Comparison of ENCODE assay signal across 11 cellular contexts in genomic region chr19:32336259-32337111, GRCh38. TPM values are rescaled to one million over a fixed set of nuclear protein-coding genes. Genes with fewer than 3 reads are reported as not detected.
DNase-seq lines count a peak whose midpoint lies in the region; ATAC-seq, FAIRE-seq and TF ChIP-seq lines count a peak whose summit lies in the region.
"Had no signal": no experiment of that assay in that cellular context is flagged by ENCODE, and none has a peak within 500 bp of the region (broad histone marks: within the 10 kb centered on the region; RNA-seq: fewer than 3 reads in every experiment).

No MANE protein-coding gene starts in this region.

- no peak overlapping the region for H4K91ac ChIP-seq in H1 (replicated peaks; ENCODE audit: insufficient read length, low read length)

- FAIRE-seq in H1 (lab: Jason Lieb, UNC) (no peak), GM12892 (lab: Jason Lieb, UNC) (no peak)
- FAIRE-seq: RCC 7860 had no signal

- no peaks in the 10 kb centered on the region for H3K9me3 Mint-ChIP-seq in naive thymus-derived CD4-positive, alpha-beta T cell
- H3K9me3 Mint-ChIP-seq: natural killer cell had no signal

- no peak overlapping the region for H2BK5ac ChIP-seq in H1 (ENCODE audit: low read depth, low read length)

- 78% methylated on average over 8 of the region's 8 CpGs; no CpG with 5 or more reads in 1 of the 2 experiments for WGBS in H1 (ENCODE audit: extremely low coverage in 1 of 2, insufficient coverage in 1 of 2, insufficient read length in 1 of 2, insufficient replicate concordance in 2 of 2, low coverage in 1 of 2, low lambda C conversion rate in 2 of 2, missing lambda C conversion rate in 1 of 2), 2 experiments
- 51% methylated on average over 8 of the region's 8 CpGs for WGBS in liver

- H3K9ac ChIP-seq in H1 (replicated peaks in 1 of 4; ENCODE audit: extremely low read depth in 1 of 4, low read depth in 3 of 4, low read length in 3 of 4) (no peak overlapping the region), liver (ENCODE audit: low read depth in 1 of 2, low read length in 2 of 2) (no peak overlapping the region)

- no peak overlapping the region for H3K27ac Mint-ChIP-seq in naive thymus-derived CD4-positive, alpha-beta T cell
- H3K27ac Mint-ChIP-seq: natural killer cell had no signal

- H2AFZ ChIP-seq in ACC112 (ENCODE audit: low read length, unreplicated experiment) (peak overlapping the region; percentile 6), H1 (ENCODE audit: low read length) (peak overlapping the region; percentile 49; the same call in 1 of the 2 replicates)

- no peak overlapping the region for H3K4ac ChIP-seq in H1 (replicated peaks; ENCODE audit: insufficient read length, low read depth, low read length)

- H2BK15ac ChIP-seq in H1 (ENCODE audit: low read length): no peak overlapping the region

- intact Hi-C loops in naive thymus-derived CD4-positive, alpha-beta T cell (cut with micrococcal nuclease): no loop called here

- no peak overlapping the region for H2AK5ac ChIP-seq in H1 (ENCODE audit: low read depth, low read length)

- DNase-seq in NB4 (ENCODE audit: low read depth) (peak; percentile 11), H1 (ENCODE audit: low read depth in 1 of 2, low spot score in 2 of 2) (no peak), GM12892 (ENCODE audit: insufficient read length) (no peak)
- no peak for DNase-seq in naive thymus-derived CD4-positive, alpha-beta T cell
- DNase-seq: activated CD4-positive, alpha-beta T cell treated with anti-CD3 and anti-CD28 coated beads for 48 hours; natural killer cell had no signal

- no peaks in the 10 kb centered on the region for H3K9me3 ChIP-seq in H1 (ENCODE audit: insufficient read depth in 2 of 2, low read depth in 1 of 2, low read length in 1 of 2)
- H3K9me3 ChIP-seq in liver (ENCODE audit: control insufficient read depth in 4 of 4, low read length in 3 of 4): no peaks in the 10 kb centered on the region
- no peaks in the 10 kb centered on the region for H3K9me3 ChIP-seq in naive thymus-derived CD4-positive, alpha-beta T cell (ENCODE audit: control insufficient read depth in 2 of 3, low read length in 3 of 3)

- no peak overlapping the region for H3K14ac ChIP-seq in H1 (ENCODE audit: insufficient read length)

- no peak overlapping the region for H3K4me2 ChIP-seq in H1 (ENCODE audit: insufficient read depth in 1 of 2, low read depth in 2 of 2, low read length in 2 of 2)

- H3K27me3 ChIP-seq in ACC112 (ENCODE audit: insufficient read depth, low read length) (no peaks in the 10 kb centered on the region), H1 (replicated peaks in 1 of 4; ENCODE audit: control insufficient read depth in 3 of 4, extremely low read depth in 1 of 4, insufficient read depth in 3 of 4, low read length in 3 of 4) (no peaks in the 10 kb centered on the region), liver (ENCODE audit: control insufficient read depth in 4 of 4, insufficient read depth in 4 of 4, low read length in 3 of 4) (peaks cover 0 to 9% (median 0%) of the 10 kb centered on the region in 4 donors)
- no peaks in the 10 kb centered on the region for H3K27me3 ChIP-seq in naive thymus-derived CD4-positive, alpha-beta T cell (ENCODE audit: control insufficient read depth in 2 of 2, insufficient read depth in 2 of 2, low read length in 2 of 2)

- H3K36me3 Mint-ChIP-seq in naive thymus-derived CD4-positive, alpha-beta T cell: no peaks in the 10 kb centered on the region
- H3K36me3 Mint-ChIP-seq: natural killer cell had no signal

- TF ChIP-seq RAD21 in H1 (IDR thresholded peaks at IDR 0.05 in 1 of 2, conservative IDR thresholded peaks at IDR 0.05 in 1 of 2; ENCODE audit: low read depth in 2 of 2, low read length in 2 of 2) (no peak), liver (IDR thresholded peaks at IDR 0.05) (peak; percentile 37 to 46)

- H3K56ac ChIP-seq in H1 (replicated peaks; ENCODE audit: insufficient read length, low read depth, low read length): no peak overlapping the region

- H3K27ac ChIP-seq in ACC112 (ENCODE audit: low read depth, low read length) (no peak overlapping the region), H1 (ENCODE audit: low read depth, low read length) (no peak overlapping the region), liver (ENCODE audit: low read depth in 1 of 2, low read length in 2 of 2) (no peak overlapping the region)
- no peak overlapping the region for H3K27ac ChIP-seq in naive thymus-derived CD4-positive, alpha-beta T cell (ENCODE audit: low read depth, low read length)

- no peaks in the 10 kb centered on the region for H3K23me2 ChIP-seq in H1 (ENCODE audit: low read depth, low read length)

- H4K8ac ChIP-seq in H1 (ENCODE audit: extremely low read depth, insufficient read depth, low read length): no peak overlapping the region

- H3K18ac ChIP-seq in H1 (ENCODE audit: extremely low read depth, low read length): no peak overlapping the region

- TF ChIP-seq CTCF in NB4 (IDR thresholded peaks at IDR 0.05; ENCODE audit: low read depth, low read length) (no peak), H1 (IDR thresholded peaks at IDR 0.05; ENCODE audit: control extremely low read depth in 1 of 3, insufficient read depth in 1 of 3, low read depth in 1 of 3, low read length in 3 of 3) (no peak), liver (IDR thresholded peaks at IDR 0.05; ENCODE audit: low read depth, low read length, missing input control) (no peak)

- no peak overlapping the region for H3K23ac ChIP-seq in H1 (ENCODE audit: insufficient read length)

- no peak overlapping the region for H4K5ac ChIP-seq in H1 (ENCODE audit: insufficient read length, low read depth, low read length)

- no peaks in the 10 kb centered on the region for H3K79me2 ChIP-seq in ACC112 (ENCODE audit: control insufficient read depth, insufficient read depth, low read length, unreplicated experiment)
- H3K79me2 ChIP-seq in H1 (ENCODE audit: control insufficient read depth in 1 of 2, insufficient read depth in 2 of 2, low read length in 2 of 2): no peaks in the 10 kb centered on the region

- H3K4me3 ChIP-seq in ACC112 (ENCODE audit: low read depth, low read length) (0 out of 2 replicates have a peak overlapping the region, but pooled peaks have one; percentile 31), NB4 (ENCODE audit: low read depth, low read length) (no peak overlapping the region), H1 (ENCODE audit: extremely low read depth in 1 of 4, insufficient read depth in 2 of 4, low read depth in 3 of 4, low read length in 4 of 4) (no peak overlapping the region), liver (ENCODE audit: low read depth in 1 of 3, low read length in 3 of 3) (no peak overlapping the region)
- H3K4me3 ChIP-seq in naive thymus-derived CD4-positive, alpha-beta T cell (ENCODE audit: low read length): no peak overlapping the region

- no peak overlapping the region for H2BK20ac ChIP-seq in H1 (ENCODE audit: low read length)

- H3K36me3 ChIP-seq in ACC112 (ENCODE audit: insufficient read depth, low read length) (no peaks in the 10 kb centered on the region), H1 (ENCODE audit: control insufficient read depth in 2 of 4, insufficient read depth in 4 of 4, low read length in 3 of 4) (no peaks in the 10 kb centered on the region), liver (ENCODE audit: control insufficient read depth in 4 of 4, insufficient read depth in 3 of 4, low read depth in 1 of 4, low read length in 3 of 4) (no peaks in the 10 kb centered on the region)
- H3K36me3 ChIP-seq in naive thymus-derived CD4-positive, alpha-beta T cell (ENCODE audit: control insufficient read depth in 2 of 3, insufficient read depth in 3 of 3, low read length in 3 of 3): no peaks in the 10 kb centered on the region

- peaks cover 0 to 1% (median 0%) of the 10 kb centered on the region in 7 donors for H3K4me1 Mint-ChIP-seq in naive thymus-derived CD4-positive, alpha-beta T cell
- H3K4me1 Mint-ChIP-seq: natural killer cell had no signal

- no peaks in the 10 kb centered on the region for H3K4me1 ChIP-seq in ACC112 (ENCODE audit: control insufficient read depth, insufficient read depth, low read length, unreplicated experiment)
- no peaks in the 10 kb centered on the region for H3K4me1 ChIP-seq in H1 (replicated peaks in 1 of 4; ENCODE audit: control insufficient read depth in 3 of 4, insufficient read depth in 4 of 4, low read length in 3 of 4)
- peaks cover 0 to 7% (median 4%) of the 10 kb centered on the region in 4 donors for H3K4me1 ChIP-seq in liver (ENCODE audit: control insufficient read depth in 4 of 4, insufficient read depth in 4 of 4, low read length in 3 of 4)
- no peaks in the 10 kb centered on the region for H3K4me1 ChIP-seq in naive thymus-derived CD4-positive, alpha-beta T cell (ENCODE audit: control insufficient read depth in 2 of 2, insufficient read depth in 2 of 2, low read length in 2 of 2)

- no peaks in the 10 kb centered on the region for H3K79me1 ChIP-seq in H1 (ENCODE audit: low read depth, low read length)

- H4K20me1 ChIP-seq in H1 (replicated peaks in 1 of 2; ENCODE audit: control insufficient read depth in 1 of 2, insufficient read depth in 2 of 2, low read length in 2 of 2): no peaks in the 10 kb centered on the region

- TF ChIP-seq POLR2A in NB4 (IDR thresholded peaks at IDR 0.05; ENCODE audit: extremely low read depth, insufficient read length): no peak
- no peak for TF ChIP-seq POLR2A in H1 (IDR thresholded peaks at IDR 0.05; ENCODE audit: control extremely low read depth in 1 of 2, low read depth in 2 of 2, low read length in 2 of 2)
- no peak for TF ChIP-seq POLR2A in GM12892 (IDR thresholded peaks at IDR 0.05; ENCODE audit: low read depth, low read length)

- peaks cover 0 to 12% (median 4%) of the 10 kb centered on the region in 5 donors for H3K27me3 Mint-ChIP-seq in naive thymus-derived CD4-positive, alpha-beta T cell

- POLR2A ChIA-PET in H1 (lab: Charles Lee; ENCODE audit: partially characterized antibody): no interaction called here
- POLR2A ChIA-PET in naive thymus-derived CD4-positive, alpha-beta T cell (lab: Charles Lee): no interaction called here

- TF ChIP-seq EP300 in H1 (IDR thresholded peaks at IDR 0.05; ENCODE audit: borderline replicate concordance in 1 of 2, low read depth in 2 of 2, low read length in 2 of 2): no peak

- no peak overlapping the region for H2BK12ac ChIP-seq in H1 (ENCODE audit: low read depth, low read length)

- CTCF ChIA-PET in H1 (lab: Charles Lee; ENCODE audit: partially characterized antibody): interaction anchor here (0.7 to 5.9 kb wide), 8 partner anchors 8 to 549 kb away, joined by 3 to 31 read pairs (median 8); partner anchors contain the start of gene ZNF507
- CTCF ChIA-PET in naive thymus-derived CD4-positive, alpha-beta T cell (lab: Charles Lee): interaction anchor here (0.5 to 1.6 kb wide), 3 partner anchors 10 to 787 kb away, joined by 3 to 6 read pairs (median 4); no protein-coding TSS in a partner anchor

- no peak overlapping the region for H2BK120ac ChIP-seq in H1 (replicated peaks; ENCODE audit: low read depth, low read length)

- ATAC-seq in HG02588 (IDR thresholded peaks at IDR 0.05; ENCODE audit: unreplicated experiment) (no peak), GM19023 (IDR thresholded peaks at IDR 0.05; ENCODE audit: unreplicated experiment) (no peak)
- ATAC-seq in naive thymus-derived CD4-positive, alpha-beta T cell: no peak
- ATAC-seq: natural killer cell had no signal

- H3K4me3 Mint-ChIP-seq in naive thymus-derived CD4-positive, alpha-beta T cell: no peak overlapping the region
- H3K4me3 Mint-ChIP-seq: natural killer cell had no signal

RNA-seq across cellular contexts. Expression of gene ZNF507, which starts 8.9 kb away (rescaled TPM):
- total RNA-seq in H1 (2021; fragmentation: NEBNext Ultra II Directional; extraction: Animal tissue kit (Norgen Biotek cat#: 25700)): 28.8 TPM in 2 replicates
- polyA plus RNA-seq in H1 (2011; rRNA removed): 6.7 and 8.6 TPM in 2 replicates
- 13.4 TPM for polyA plus RNA-seq in H1 (2011; cell fraction: cytosol; rRNA removed)
- polyA plus RNA-seq in H1 (2011; cell fraction: nucleus; rRNA removed): 9.0 TPM
- polyA plus RNA-seq in H1 (2012, experiment 1 of 2): 11.6 to 19.7 TPM (median 14.5 TPM) in 4 replicates
- 0.45 TPM for polyA plus RNA-seq in H1 (2012, experiment 2 of 2)
- 11.8 TPM for polyA plus RNA-seq in H1 (2013, experiment 1 of 2)
- 11.6 TPM for polyA plus RNA-seq in H1 (2013, experiment 2 of 2)
- polyA minus RNA-seq in H1 (2011; rRNA and poly(A)+ RNA removed): 33.6 and 53.0 TPM in 2 replicates
- 15.1 TPM for polyA minus RNA-seq in H1 (2011; cell fraction: cytosol; rRNA and poly(A)+ RNA removed)
- polyA minus RNA-seq in H1 (2011; cell fraction: nucleus; rRNA and poly(A)+ RNA removed): 37.4 TPM
- total RNA-seq in liver: 10 to 100 TPM; 11.1 to 14.1 TPM
- 1 to 10 TPM; 2.9 to 3.0 TPM for polyA plus RNA-seq in liver
- total RNA-seq in naive thymus-derived CD4-positive, alpha-beta T cell: 10 to 100 TPM; 21.6 to 46.3 (median 36.4) TPM
- polyA plus RNA-seq in naive thymus-derived CD4-positive, alpha-beta T cell: 10 to 100 TPM; 11.2 to 11.4 TPM
- polyA plus RNA-seq in GM12892 (2012; ENCODE audit: missing spikeins): 10.9 TPM
